Comparison of ENCODE assay signal across 18 cellular contexts in the genomic region with DNA sequence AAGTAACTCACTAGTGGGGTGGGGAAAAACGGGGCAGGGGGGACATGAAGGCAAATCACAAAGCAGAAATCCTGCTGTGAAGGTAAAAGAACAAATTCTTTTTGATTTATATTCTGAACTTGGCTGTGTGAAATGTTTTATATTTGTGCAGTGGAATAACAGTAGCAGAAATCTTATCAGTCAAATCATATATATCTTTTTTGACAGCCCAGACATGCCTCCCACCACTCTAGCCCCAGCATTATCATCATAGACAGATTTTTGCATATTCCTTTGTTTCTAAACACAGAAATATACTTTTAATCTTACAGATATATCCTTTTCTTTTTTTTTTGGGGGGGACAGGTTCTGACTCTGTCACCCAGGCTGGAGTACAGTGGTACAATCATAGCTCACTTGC.
DNase-seq lines count a peak whose midpoint lies in the region; ATAC-seq and TF ChIP-seq lines count a peak whose summit lies in the region.
"Had no signal": no experiment of that assay in that cellular context is flagged by ENCODE, and none has a peak within 500 bp of the region (broad histone marks: within the 10 kb centered on the region; RNA-seq: fewer than 3 reads in every experiment).

No MANE protein-coding gene starts in this region.

- H3K4me1 ChIP-seq in breast epithelium: no peaks in the 10 kb centered on the region

- DNase-seq in MCF 10A (ENCODE audit: unreplicated experiment) (no peak), breast epithelium (ENCODE audit: low spot score in 2 of 2) (no peak), amniotic epithelial cell (ENCODE audit: low read depth) (peak; percentile 16), mesenteric fat pad (ENCODE audit: low spot score) (no peak), mesothelial cell of epicardium (ENCODE audit: low spot score in 2 of 2, unreplicated experiment in 2 of 2) (no peak)
- no peak for DNase-seq in central memory CD8-positive, alpha-beta T cell (ENCODE audit: low spot score in 2 of 2)
- DNase-seq in stimulated activated effector memory CD8-positive, alpha-beta T cell treated with anti-CD3 and anti-CD28 coated beads, Interleukin-12 subunit alpha, Interleukin-12 subunit beta, amount 100 ng/mL, for 72 hours (ENCODE audit: low spot score in 2 of 2): no peak
- DNase-seq: 8988T; C1 segment of cervical spinal cord; Calu3; CD4-positive, alpha-beta memory T cell; COR-L47; DMS53; DMS79 treated with DMSO at 0.1 percent for 48 hours; GF-D8; GM23248 had no signal

- H3K4me3 ChIP-seq in breast epithelium: no peak overlapping the region
- H3K4me3 ChIP-seq: GM23248, HAP-1 had no signal

- no peaks in the 10 kb centered on the region for H3K27me3 Mint-ChIP-seq in MCF 10A (ENCODE audit: insufficient read depth, unreplicated experiment)
- no peaks in the 10 kb centered on the region for H3K27me3 Mint-ChIP-seq in central memory CD8-positive, alpha-beta T cell
- H3K27me3 Mint-ChIP-seq in mesothelial cell of epicardium (ENCODE audit: low read depth): no peaks in the 10 kb centered on the region
- H3K27me3 Mint-ChIP-seq: CD4-positive, alpha-beta memory T cell had no signal

- H3K4me3 Mint-ChIP-seq in MCF 10A (ENCODE audit: unreplicated experiment) (no peak overlapping the region), mesothelial cell of epicardium (no peak overlapping the region)
- H3K4me3 Mint-ChIP-seq in central memory CD8-positive, alpha-beta T cell: no peak overlapping the region
- H3K4me3 Mint-ChIP-seq in stimulated activated effector memory CD8-positive, alpha-beta T cell treated with anti-CD3 and anti-CD28 coated beads, Interleukin-12 subunit alpha, Interleukin-12 subunit beta, amount 100 ng/mL, for 72 hours: no peak overlapping the region
- H3K4me3 Mint-ChIP-seq: CD4-positive, alpha-beta memory T cell had no signal

- POLR2A ChIA-PET in MCF 10A (lab: Yijun Ruan, JAX): interaction anchor here (1.1 kb wide), 1 partner anchor 13 kb away, joined by 3 read pairs; no protein-coding TSS in a partner anchor

- no TSS peak for BruUV-seq in MCF 10A (replicated peaks; lab: Mats Ljungman, UMichigan)

- no peak for TF ChIP-seq POLR2A in breast epithelium (IDR thresholded peaks at IDR 0.05)

- TF ChIP-seq CTCF in MCF 10A (IDR thresholded peaks at IDR 0.05; ENCODE audit: unreplicated experiment): no peak
- no peak for TF ChIP-seq CTCF in breast epithelium (IDR thresholded peaks at IDR 0.05)
- TF ChIP-seq CTCF in mesothelial cell of epicardium (IDR thresholded peaks at IDR 0.05; ENCODE audit: unreplicated experiment): no peak

- H3K36me3 Mint-ChIP-seq in MCF 10A (ENCODE audit: insufficient read depth, unreplicated experiment) (peaks cover 36% of the 10 kb centered on the region), mesothelial cell of epicardium (peaks cover 18% of the 10 kb centered on the region)
- H3K36me3 Mint-ChIP-seq in central memory CD8-positive, alpha-beta T cell (ENCODE audit: insufficient read depth): peaks cover 15% of the 10 kb centered on the region
- H3K36me3 Mint-ChIP-seq in stimulated activated effector memory CD8-positive, alpha-beta T cell treated with anti-CD3 and anti-CD28 coated beads, Interleukin-12 subunit alpha, Interleukin-12 subunit beta, amount 100 ng/mL, for 72 hours: peaks cover 18% of the 10 kb centered on the region

- no peaks in the 10 kb centered on the region for H3K9me3 ChIP-seq in breast epithelium
- H3K9me3 ChIP-seq: HAP-1 had no signal

- no peak overlapping the region for H3K27ac ChIP-seq in breast epithelium
- H3K27ac ChIP-seq: GM23248 had no signal

- intact Hi-C loops in MCF 10A (cut with micrococcal nuclease): no loop called here
- intact Hi-C loops in breast epithelium (cut with DNase I; ENCODE audit: low total_unique reads): no loop called here

- H3K27me3 ChIP-seq in breast epithelium: no peaks in the 10 kb centered on the region

- H3K27ac Mint-ChIP-seq in MCF 10A (ENCODE audit: low read depth, unreplicated experiment) (peak overlapping the region; percentile 35), mesothelial cell of epicardium (no peak overlapping the region)
- peak overlapping the region; percentile 7 for H3K27ac Mint-ChIP-seq in central memory CD8-positive, alpha-beta T cell (ENCODE audit: low read depth)
- H3K27ac Mint-ChIP-seq in stimulated activated effector memory CD8-positive, alpha-beta T cell treated with anti-CD3 and anti-CD28 coated beads, Interleukin-12 subunit alpha, Interleukin-12 subunit beta, amount 100 ng/mL, for 72 hours: peak overlapping the region; percentile 2
- H3K27ac Mint-ChIP-seq: CD4-positive, alpha-beta memory T cell had no signal

- CTCF ChIA-PET in MCF 10A (lab: Yijun Ruan, JAX): interaction anchor here (0.5 to 2.7 kb wide), 3 partner anchors 12 to 210 kb away, joined by 3 to 12 read pairs (median 3); no protein-coding TSS in a partner anchor

- no peaks in the 10 kb centered on the region for H3K36me3 ChIP-seq in breast epithelium
- H3K36me3 ChIP-seq: HAP-1 had no signal

- H3K9me3 Mint-ChIP-seq in MCF 10A (ENCODE audit: unreplicated experiment) (no peaks in the 10 kb centered on the region), mesothelial cell of epicardium (no peaks in the 10 kb centered on the region)
- no peaks in the 10 kb centered on the region for H3K9me3 Mint-ChIP-seq in central memory CD8-positive, alpha-beta T cell
- H3K9me3 Mint-ChIP-seq in stimulated activated effector memory CD8-positive, alpha-beta T cell treated with anti-CD3 and anti-CD28 coated beads, Interleukin-12 subunit alpha, Interleukin-12 subunit beta, amount 100 ng/mL, for 72 hours: no peaks in the 10 kb centered on the region
- H3K9me3 Mint-ChIP-seq: CD4-positive, alpha-beta memory T cell had no signal

- H3K4me1 Mint-ChIP-seq in MCF 10A (ENCODE audit: insufficient read depth, unreplicated experiment) (no peaks in the 10 kb centered on the region), mesothelial cell of epicardium (peaks cover 28% of the 10 kb centered on the region)
- no peaks in the 10 kb centered on the region for H3K4me1 Mint-ChIP-seq in central memory CD8-positive, alpha-beta T cell
- H3K4me1 Mint-ChIP-seq in stimulated activated effector memory CD8-positive, alpha-beta T cell treated with anti-CD3 and anti-CD28 coated beads, Interleukin-12 subunit alpha, Interleukin-12 subunit beta, amount 100 ng/mL, for 72 hours: no peaks in the 10 kb centered on the region
- H3K4me1 Mint-ChIP-seq: CD4-positive, alpha-beta memory T cell had no signal

- no peak for ATAC-seq in central memory CD8-positive, alpha-beta T cell (replicated peaks; ENCODE audit: extremely low read depth, poor library complexity, severe bottlenecking)
- no peak for ATAC-seq in stimulated activated effector memory CD8-positive, alpha-beta T cell treated with anti-CD3 and anti-CD28 coated beads, Interleukin-12 subunit alpha, Interleukin-12 subunit beta, amount 100 ng/mL, for 72 hours
- ATAC-seq in GM18907 (IDR thresholded peaks at IDR 0.05; ENCODE audit: unreplicated experiment): no peak
